Comparison of ENCODE assay signal across 16 cellular contexts in the genomic region with DNA sequence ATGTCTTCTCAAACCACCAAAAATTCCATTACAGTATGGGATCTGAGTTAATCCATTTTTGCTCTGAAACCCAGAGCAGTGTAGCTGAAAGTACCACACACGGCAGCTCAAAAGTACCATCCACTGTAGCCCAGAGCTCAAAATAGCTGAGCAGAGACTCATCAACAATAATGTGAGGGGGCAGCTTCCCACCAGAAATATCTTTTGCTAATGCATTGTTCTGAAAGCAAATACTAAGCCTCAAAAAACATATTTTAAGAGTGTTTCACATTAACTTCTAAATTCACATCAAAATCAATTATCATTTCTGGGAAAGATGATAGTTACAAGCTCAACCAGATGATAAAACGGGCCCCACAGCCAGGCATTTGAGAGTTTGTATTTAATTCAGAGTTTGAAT.
A peak's percentile ranks its signal among the peaks of the same experiment; 100 is the strongest.
DNase-seq lines count a peak whose midpoint lies in the region; ATAC-seq and TF ChIP-seq lines count a peak whose summit lies in the region.
"Had no signal": no experiment of that assay in that cellular context is flagged by ENCODE, and none has a peak within 500 bp of the region (broad histone marks: within the 10 kb centered on the region; RNA-seq: fewer than 3 reads in every experiment).

No MANE protein-coding gene starts in this region.

- DNase-seq in left ventricle myocardium inferior = no peak
- DNase-seq in right atrium auricular region (ENCODE audit: low spot score) = no peak
- peak; percentile 65 for DNase-seq in adipocyte (ENCODE audit: low read depth)
- DNase-seq in kidney glomerular epithelial cell (lab: John Stamatoyannopoulos, UW) = peak; percentile 5
- DNase-seq in activated CD4-positive, alpha-beta T cell treated with anti-CD3 and anti-CD28 coated beads, Interleukin-2, amount 50 U/mL, for 48 hours = no peak
- DNase-seq in esophagus squamous epithelium (lab: John Stamatoyannopoulos, UW) = no peak
- no peak for DNase-seq in activated CD8-positive, alpha-beta T cell treated with anti-CD3 and anti-CD28 coated beads for 36 hours
- DNase-seq in NCI-H2029 (lab: John Stamatoyannopoulos, UW) = no peak
- DNase-seq: 8988T, HCEC 1CT, NCI-H1105, NCI-H1694 treated with DMSO at 0.1 percent for 48 hours, NCI-H226, NCI-H524 treated with DMSO at 0.1 percent for 48 hours had no signal

- TF ChIP-seq POLR2A in esophagus squamous epithelium (IDR thresholded peaks at IDR 0.05) = no peak

- 67 to 81% methylated on average over 2 of the region's 2 CpGs for WGBS in esophagus squamous epithelium, 2 donors

- intact Hi-C loops in left ventricle myocardium inferior (cut with micrococcal nuclease) = no loop called here
- intact Hi-C loops in esophagus squamous epithelium (cut with DNase I) = no loop called here
- intact Hi-C loops in activated CD8-positive, alpha-beta T cell treated with anti-CD3 and anti-CD28 coated beads for 36 hours (cut with micrococcal nuclease) = no loop called here

- no peak overlapping the region for H3K9ac ChIP-seq in adipocyte (ENCODE audit: low read length)

- H3K27ac ChIP-seq in left ventricle myocardium inferior (replicated peaks) (peak overlapping the region; percentile 13), right atrium auricular region (peak overlapping the region in 1 of 2 donors; percentile 7), esophagus squamous epithelium (no peak overlapping the region)
- H3K27ac ChIP-seq: C4-2B had no signal

- H3K36me3 ChIP-seq in left ventricle myocardium inferior = peaks cover 2% of the 10 kb centered on the region
- H3K36me3 ChIP-seq in right atrium auricular region = no peaks in the 10 kb centered on the region
- H3K36me3 ChIP-seq in adipocyte (ENCODE audit: control insufficient read depth, insufficient read depth, low read length, severe bottlenecking) = no peaks in the 10 kb centered on the region
- no peaks in the 10 kb centered on the region for H3K36me3 ChIP-seq in esophagus squamous epithelium

- H3K27ac Mint-ChIP-seq in activated CD8-positive, alpha-beta T cell treated with anti-CD3 and anti-CD28 coated beads for 36 hours = no peak overlapping the region

- no peak overlapping the region for H3K4me3 Mint-ChIP-seq in activated CD8-positive, alpha-beta T cell treated with anti-CD3 and anti-CD28 coated beads for 36 hours

- H3K36me3 Mint-ChIP-seq in activated CD8-positive, alpha-beta T cell treated with anti-CD3 and anti-CD28 coated beads for 36 hours (ENCODE audit: low read depth) = no peaks in the 10 kb centered on the region

- H3K4me1 ChIP-seq in left ventricle myocardium inferior (peaks cover 94% of the 10 kb centered on the region), right atrium auricular region (peaks cover 0 to 48% of the 10 kb centered on the region in 2 donors), adipocyte (ENCODE audit: control insufficient read depth, insufficient read depth, low read length) (no peaks in the 10 kb centered on the region), esophagus squamous epithelium (no peaks in the 10 kb centered on the region)

- H3K4me3 ChIP-seq in left ventricle myocardium inferior (no peak overlapping the region), right atrium auricular region (no peak overlapping the region), adipocyte (ENCODE audit: low read length) (no peak overlapping the region), esophagus squamous epithelium (no peak overlapping the region)

- H3K9me3 Mint-ChIP-seq in activated CD8-positive, alpha-beta T cell treated with anti-CD3 and anti-CD28 coated beads for 36 hours = no peaks in the 10 kb centered on the region

- peaks cover 3% of the 10 kb centered on the region for H3K9me3 ChIP-seq in left ventricle myocardium inferior (replicated peaks)
- H3K9me3 ChIP-seq in right atrium auricular region = no peaks in the 10 kb centered on the region
- no peaks in the 10 kb centered on the region for H3K9me3 ChIP-seq in adipocyte (ENCODE audit: control insufficient read depth, low read length)
- no peaks in the 10 kb centered on the region for H3K9me3 ChIP-seq in esophagus squamous epithelium

- no peaks in the 10 kb centered on the region for H3K27me3 Mint-ChIP-seq in activated CD8-positive, alpha-beta T cell treated with anti-CD3 and anti-CD28 coated beads for 36 hours

- no peaks in the 10 kb centered on the region for H3K4me1 Mint-ChIP-seq in activated CD8-positive, alpha-beta T cell treated with anti-CD3 and anti-CD28 coated beads for 36 hours (ENCODE audit: low read depth)

- CTCF ChIA-PET in activated CD8-positive, alpha-beta T cell treated with anti-CD3 and anti-CD28 coated beads for 36 hours (lab: Charles Lee) = no interaction called here

- H3K27me3 ChIP-seq in left ventricle myocardium inferior (ENCODE audit: low read depth) (no peaks in the 10 kb centered on the region), right atrium auricular region (no peaks in the 10 kb centered on the region), adipocyte (replicated peaks; ENCODE audit: control insufficient read depth, insufficient read depth, low read length) (no peaks in the 10 kb centered on the region), esophagus squamous epithelium (no peaks in the 10 kb centered on the region)

- POLR2A ChIA-PET in activated CD8-positive, alpha-beta T cell treated with anti-CD3 and anti-CD28 coated beads for 36 hours (lab: Charles Lee) = no interaction called here

- ATAC-seq in activated CD8-positive, alpha-beta T cell treated with anti-CD3 and anti-CD28 coated beads for 36 hours = no peak
- ATAC-seq: Panc1 had no signal

- TF ChIP-seq CTCF in left ventricle myocardium inferior (IDR thresholded peaks at IDR 0.05; ENCODE audit: borderline replicate concordance) (no peak), right atrium auricular region (IDR thresholded peaks at IDR 0.05) (no peak), esophagus squamous epithelium (IDR thresholded peaks at IDR 0.05) (no peak)
- TF ChIP-seq CTCF in activated CD8-positive, alpha-beta T cell treated with anti-CD3 and anti-CD28 coated beads for 36 hours (IDR thresholded peaks at IDR 0.05) = no peak

Comparison
In these comparisons a context has a peak if more than half of its experiments do, and no peak if none do; other contexts are left out.
1. DNase-seq: peak in adipocyte (single experiment) and kidney glomerular epithelial cell (single experiment); none in left ventricle myocardium inferior (single experiment), right atrium auricular region (single experiment), activated CD4-positive, alpha-beta T cell treated with anti-CD3 and anti-CD28 coated beads, Interleukin-2, amount 50 U/mL, for 48 hours (0 of 2), esophagus squamous epithelium (single experiment), activated CD8-positive, alpha-beta T cell treated with anti-CD3 and anti-CD28 coated beads for 36 hours (single experiment) and NCI-H2029 (single experiment).